11 cellular contexts compared by ENCODE assay signal in genomic region chr11:61173456-61173855, GRCh38. TPM values are rescaled to one million over a fixed set of nuclear protein-coding genes. Genes with fewer than 3 reads are reported as not detected.
DNase-seq lines count a peak whose midpoint lies in the region; ATAC-seq, FAIRE-seq and TF ChIP-seq lines count a peak whose summit lies in the region.
"Had no signal": no experiment of that assay in that cellular context is flagged by ENCODE, and none has a peak within 500 bp of the region (broad histone marks: within the 10 kb centered on the region; RNA-seq: fewer than 3 reads in every experiment).

No MANE protein-coding gene starts in this region.

- H3K36me3 ChIP-seq in pancreas: no peaks in the 10 kb centered on the region
- H3K36me3 ChIP-seq: colonic mucosa had no signal

- peak in 3 of 4 donors; percentile 64 to 70 (median 65) for ATAC-seq in pancreas
- no peak for ATAC-seq in GM21737 (IDR thresholded peaks at IDR 0.05; ENCODE audit: unreplicated experiment)
- ATAC-seq: HCT116 had no signal

- no peaks in the 10 kb centered on the region for H3K9me3 ChIP-seq in pancreas
- H3K9me3 ChIP-seq: colonic mucosa had no signal

- WGBS in pancreas, 2 donors: 75 to 79% methylated on average over 4 of the region's 4 CpGs
- 70 to 77% methylated on average over 4 of the region's 4 CpGs for WGBS in lower leg skin, 2 donors

- H3K4me1 ChIP-seq in pancreas: peaks cover 0 to 18% (median 0%) of the 10 kb centered on the region in 3 donors
- H3K4me1 ChIP-seq: colonic mucosa had no signal

- DNase-seq in EL (peak; percentile 29), M059J (ENCODE audit: low read depth) (peak; percentile 58), astrocyte of the cerebellum (ENCODE audit: low read depth) (no peak), pancreas (peak in 1 of 6 donors; percentile 53), NOMO-1 treated with dmso at 0.1 percent for 144 hours (lab: John Stamatoyannopoulos, UW; ENCODE audit: unreplicated experiment) (no peak), lower leg skin (ENCODE audit: low spot score in 2 of 2) (no peak)
- DNase-seq: colonic mucosa had no signal

- no peak for TF ChIP-seq POLR2A in lower leg skin (IDR thresholded peaks at IDR 0.05)

- H3K27me3 ChIP-seq in pancreas: no peaks in the 10 kb centered on the region
- H3K27me3 ChIP-seq: colonic mucosa had no signal

- peak overlapping the region in 2 of 4 donors; percentile 53 to 74 for H3K27ac ChIP-seq in pancreas
- H3K27ac ChIP-seq: colonic mucosa, SK-N-MC had no signal

- TF ChIP-seq CTCF in astrocyte of the cerebellum (IDR thresholded peaks at IDR 0.05; ENCODE audit: low read depth, low read length, missing control alignments): peak; percentile 5
- no peak for TF ChIP-seq CTCF in pancreas (IDR thresholded peaks at IDR 0.05)
- no peak for TF ChIP-seq CTCF in lower leg skin (IDR thresholded peaks at IDR 0.05)

- H3K4me3 ChIP-seq in astrocyte of the cerebellum (ENCODE audit: low read depth, low read length) (no peak overlapping the region), pancreas (no peak overlapping the region), lower leg skin (ENCODE audit: low read depth, poor library complexity, severe bottlenecking) (no peak overlapping the region)
- H3K4me3 ChIP-seq: colonic mucosa, SK-N-MC had no signal

- in situ Hi-C loops in astrocyte of the cerebellum (cut with HindIII; ENCODE audit: low sequenced_read_pairs): no loop called here

- intact Hi-C loops in pancreas (cut with DNase I): no loop called here
- intact Hi-C loops in lower leg skin (cut with DNase I; ENCODE audit: low total_unique reads): no loop called here

- no peak for FAIRE-seq in pancreas (lab: Jason Lieb, UNC)
- FAIRE-seq: GM18507 had no signal

RNA-seq across cellular contexts. Expression of gene VPS37C, which starts 12.2 kb away (rescaled TPM):
- 8.0 and 15.1 TPM in 2 replicates for total RNA-seq in M059J (2014; rRNA removed; shearing (Covaris generic))
- 10 to 100 TPM; 12.1 to 25.7 (median 17.5) TPM for total RNA-seq in pancreas
- polyA plus RNA-seq in pancreas: 10 to 100 TPM; 15.0 to 16.3 TPM
- total RNA-seq in lower leg skin: 10 to 100 TPM; 19.6 to 27.6 (median 26.7) TPM

RNA-seq across cellular contexts. Expression of gene PGA3, which starts 29.9 kb away (rescaled TPM):
- total RNA-seq in M059J (2014; rRNA removed; shearing (Covaris generic)): not detected in 2 replicates
- under 1 TPM in 2 of 6 donors, not detected in 4; 0.08 to 0.13 TPM for total RNA-seq in pancreas
- 1 to 10 TPM in 1 of 2 donors, under 1 TPM in 1; 0.34 to 7.4 TPM for polyA plus RNA-seq in pancreas
- total RNA-seq in lower leg skin: 1 to 10 TPM in 1 of 4 donors, under 1 TPM in 1, not detected in 2; 0.32 to 1.5 TPM

RNA-seq across cellular contexts. Expression of gene PGA4, which starts 48.7 kb away (rescaled TPM):
- total RNA-seq in M059J (2014; rRNA removed; shearing (Covaris generic)): not detected in 2 replicates
- total RNA-seq in pancreas (1 to 10 TPM in 4 of 6 donors, under 1 TPM in 1, not detected in 1; 0.16 to 2.9 (median 2.2) TPM), lower leg skin (1 to 10 TPM in 1 of 4 donors, under 1 TPM in 1, not detected in 2; 0.65 to 1.5 TPM)
- 1 to 10 TPM in 1 of 2 donors, under 1 TPM in 1; 0.95 to 4.6 TPM for polyA plus RNA-seq in pancreas
- total RNA-seq: colonic mucosa had no signal

Comparison
In these comparisons a context has a peak if more than half of its experiments do, and no peak if none do; other contexts are left out.
1. DNase-seq: peak in EL (single experiment) and M059J (single experiment); none in astrocyte of the cerebellum (single experiment), NOMO-1 treated with dmso at 0.1 percent for 144 hours (single experiment) and lower leg skin (0 of 2).